In the genomic region with DNA sequence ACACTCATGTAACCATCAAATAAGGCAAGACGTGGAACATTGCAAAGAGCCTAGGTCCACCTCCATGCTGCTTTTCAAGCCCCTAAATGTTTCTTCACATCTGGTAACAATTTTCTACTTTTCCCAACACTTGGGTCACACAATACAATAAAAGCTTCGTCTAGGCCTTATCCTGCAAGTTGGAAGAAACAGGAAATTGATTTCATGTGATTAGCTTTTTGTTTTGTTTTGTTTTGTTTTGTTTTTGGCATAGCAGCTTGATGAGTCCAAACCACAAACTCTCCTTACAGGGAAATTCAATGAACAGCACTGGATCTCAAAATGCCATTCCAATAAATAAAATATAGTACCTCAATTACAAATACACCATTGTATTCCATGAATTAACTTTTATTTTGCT, we compare ENCODE assay signal across 15 cellular contexts. TPM values are rescaled to one million over a fixed set of nuclear protein-coding genes. Genes with fewer than 3 reads are reported as not detected.
A peak's percentile ranks its signal among the peaks of the same experiment; 100 is the strongest.
DNase-seq lines count a peak whose midpoint lies in the region; ATAC-seq and TF ChIP-seq lines count a peak whose summit lies in the region.
"Had no signal": no experiment of that assay in that cellular context is flagged by ENCODE, and none has a peak within 500 bp of the region (broad histone marks: within the 10 kb centered on the region; RNA-seq: fewer than 3 reads in every experiment).

No MANE protein-coding gene starts in this region.

- no peaks in the 10 kb centered on the region for H3K4me1 ChIP-seq in OCI-LY7 (ENCODE audit: insufficient read depth, low read length, poor library complexity, severe bottlenecking)

- H3K27ac Mint-ChIP-seq in stimulated activated memory B cell treated with anti-CD40 and anti-IgM and Interleukin-4, amounts not matched to agents 10 μg/mL and 1 μg/mL and 100 μg/mL, for 72 hours, result no peak overlapping the region
- H3K27ac Mint-ChIP-seq: activated T-cell treated with anti-CD3 and anti-CD28 coated beads, Interleukin-2, amount 50 U/mL, for 24 hours; IgD-negative memory B cell; nephron had no signal

- no peaks in the 10 kb centered on the region for H4K20me1 ChIP-seq in OCI-LY7 (ENCODE audit: insufficient read depth, low read length)

- no peak overlapping the region for H3K4me3 Mint-ChIP-seq in stimulated activated memory B cell treated with anti-CD40 and anti-IgM and Interleukin-4, amounts not matched to agents 10 μg/mL and 1 μg/mL and 100 μg/mL, for 72 hours
- H3K4me3 Mint-ChIP-seq: activated T-cell treated with anti-CD3 and anti-CD28 coated beads, Interleukin-2, amount 50 U/mL, for 24 hours; IgD-negative memory B cell; nephron had no signal

- H3K4me2 ChIP-seq in OCI-LY7 (ENCODE audit: low read length), result no peak overlapping the region

- ATAC-seq in stimulated activated memory B cell treated with anti-CD40 and anti-IgM and Interleukin-4, amounts not matched to agents 10 μg/mL and 1 μg/mL and 100 μg/mL, for 72 hours, result no peak
- ATAC-seq: heart left ventricle, Panc1 had no signal

- no peaks in the 10 kb centered on the region for H3K9me3 ChIP-seq in OCI-LY7 (ENCODE audit: low read length)
- H3K9me3 ChIP-seq: heart left ventricle had no signal

- intact Hi-C loops in OCI-LY7 (cut with micrococcal nuclease; ENCODE audit: unreplicated experiment), result no loop called here

- H3K4me1 Mint-ChIP-seq in stimulated activated memory B cell treated with anti-CD40 and anti-IgM and Interleukin-4, amounts not matched to agents 10 μg/mL and 1 μg/mL and 100 μg/mL, for 72 hours, result peaks cover 10% of the 10 kb centered on the region
- H3K4me1 Mint-ChIP-seq: nephron had no signal

- H2AFZ ChIP-seq in OCI-LY7 (ENCODE audit: low read length), result no peak overlapping the region

- BruUV-seq in OCI-LY7 (replicated peaks; lab: Mats Ljungman, UMichigan), result no TSS peak

- no peak overlapping the region for H3K27ac ChIP-seq in OCI-LY7 (ENCODE audit: low read depth, low read length, poor library complexity, severe bottlenecking)
- H3K27ac ChIP-seq: heart left ventricle had no signal

- H3K4me3 ChIP-seq in astrocyte of the spinal cord (ENCODE audit: low read depth, low read length) (no peak overlapping the region), OCI-LY7 (ENCODE audit: low read depth, low read length, poor library complexity, severe bottlenecking) (no peak overlapping the region)
- H3K4me3 ChIP-seq: heart left ventricle had no signal

- CTCF ChIA-PET in OCI-LY7 (lab: Charles Lee; ENCODE audit: unreplicated experiment), result no interaction called here

- no peak for TF ChIP-seq CTCF in astrocyte of the spinal cord (IDR thresholded peaks at IDR 0.05; ENCODE audit: low read depth, low read length)
- no peak for TF ChIP-seq CTCF in OCI-LY7 (conservative IDR thresholded peaks at IDR 0.05; ENCODE audit: low read length)

- no peaks in the 10 kb centered on the region for H3K27me3 Mint-ChIP-seq in stimulated activated memory B cell treated with anti-CD40 and anti-IgM and Interleukin-4, amounts not matched to agents 10 μg/mL and 1 μg/mL and 100 μg/mL, for 72 hours
- H3K27me3 Mint-ChIP-seq: activated T-cell treated with anti-CD3 and anti-CD28 coated beads, Interleukin-2, amount 50 U/mL, for 24 hours; IgD-negative memory B cell had no signal

- in situ Hi-C loops in astrocyte of the spinal cord (cut with HindIII; ENCODE audit: low sequenced_read_pairs), result no loop called here

- peaks cover 26% of the 10 kb centered on the region for H3K36me3 Mint-ChIP-seq in stimulated activated memory B cell treated with anti-CD40 and anti-IgM and Interleukin-4, amounts not matched to agents 10 μg/mL and 1 μg/mL and 100 μg/mL, for 72 hours
- H3K36me3 Mint-ChIP-seq: IgD-negative memory B cell had no signal

- H3K9me3 Mint-ChIP-seq in stimulated activated memory B cell treated with anti-CD40 and anti-IgM and Interleukin-4, amounts not matched to agents 10 μg/mL and 1 μg/mL and 100 μg/mL, for 72 hours, result peaks cover 2% of the 10 kb centered on the region
- H3K9me3 Mint-ChIP-seq: activated T-cell treated with anti-CD3 and anti-CD28 coated beads, Interleukin-2, amount 50 U/mL, for 24 hours; nephron had no signal

- H3K9me2 ChIP-seq in OCI-LY7 (ENCODE audit: insufficient read depth, low read length), result no peaks in the 10 kb centered on the region

- no peaks in the 10 kb centered on the region for H3K79me2 ChIP-seq in OCI-LY7 (ENCODE audit: insufficient read depth, low read depth, low read length)

- POLR2A ChIA-PET in OCI-LY7 (lab: Charles Lee), result interaction anchor here (0.6 kb wide), 1 partner anchor 46 kb away, joined by 3 read pairs; no protein-coding TSS in a partner anchor

- DNase-seq in HCEC 1CT (peak; percentile 68), astrocyte of the spinal cord (ENCODE audit: low read depth, low spot score) (peak; percentile 66), fibroblast of the conjunctiva (ENCODE audit: low read depth) (peak; percentile 68), stromal cell of bone marrow (ENCODE audit: low read depth) (peak; percentile 22), OCI-LY7 (ENCODE audit: low spot score) (no peak), NCI-H1694 treated with DMSO at 0.1 percent for 48 hours (lab: John Stamatoyannopoulos, UW) (no peak)
- DNase-seq: activated CD4-positive, alpha-beta T cell treated with anti-CD3 and anti-CD28 coated beads for 48 hours; activated T-cell treated with anti-CD3 and anti-CD28 coated beads, Interleukin-2, amount 50 U/mL, for 24 hours; heart left ventricle had no signal

- no peaks in the 10 kb centered on the region for H3K36me3 ChIP-seq in OCI-LY7 (ENCODE audit: insufficient read depth, low read length)
- H3K36me3 ChIP-seq: heart left ventricle had no signal

RNA-seq across cellular contexts. Expression of a gene that starts 19.3 kb away (rescaled TPM):
- 1.4 and 1.6 TPM in 2 replicates for total RNA-seq in OCI-LY7 (2014; rRNA removed; shearing (Covaris generic))
- total RNA-seq in OCI-LY7 (2022), result 0.76 and 1.4 TPM in 2 replicates

RNA-seq across cellular contexts. Expression of a gene that starts 28.3 kb away (rescaled TPM):
- 2.9 and 4.5 TPM in 2 replicates for total RNA-seq in OCI-LY7 (2014; rRNA removed; shearing (Covaris generic))
- total RNA-seq in OCI-LY7 (2022), result 2.4 and 2.8 TPM in 2 replicates

RNA-seq across cellular contexts. Expression of a gene that starts 30.7 kb away (rescaled TPM):
- total RNA-seq in OCI-LY7 (2014; rRNA removed; shearing (Covaris generic)), result 2.1 and 4.6 TPM in 2 replicates
- total RNA-seq in OCI-LY7 (2022), result 1.9 and 2.3 TPM in 2 replicates

RNA-seq across cellular contexts. Expression of a gene that starts 38.4 kb away (rescaled TPM):
- not detected in 2 replicates for total RNA-seq in OCI-LY7 (2014; rRNA removed; shearing (Covaris generic))
- not detected in 2 replicates for total RNA-seq in OCI-LY7 (2022)
- total RNA-seq: dermis microvascular lymphatic vessel endothelial cell, heart left ventricle, NCI-H460 had no signal

RNA-seq across cellular contexts. Expression of a gene that starts 55.0 kb away (rescaled TPM):
- 2.0 and 3.2 TPM in 2 replicates for total RNA-seq in OCI-LY7 (2014; rRNA removed; shearing (Covaris generic))
- total RNA-seq in OCI-LY7 (2022), result 2.9 and 3.4 TPM in 2 replicates

Comparison
In these comparisons a context has a peak if more than half of its experiments do, and no peak if none do; other contexts are left out.
1. DNase-seq: peak in HCEC 1CT (single experiment), astrocyte of the spinal cord (single experiment), fibroblast of the conjunctiva (single experiment) and stromal cell of bone marrow (single experiment); none in OCI-LY7 (single experiment) and NCI-H1694 treated with DMSO at 0.1 percent for 48 hours (single experiment).